ENCODE assay signal across 8 cellular contexts in the genomic region with DNA sequence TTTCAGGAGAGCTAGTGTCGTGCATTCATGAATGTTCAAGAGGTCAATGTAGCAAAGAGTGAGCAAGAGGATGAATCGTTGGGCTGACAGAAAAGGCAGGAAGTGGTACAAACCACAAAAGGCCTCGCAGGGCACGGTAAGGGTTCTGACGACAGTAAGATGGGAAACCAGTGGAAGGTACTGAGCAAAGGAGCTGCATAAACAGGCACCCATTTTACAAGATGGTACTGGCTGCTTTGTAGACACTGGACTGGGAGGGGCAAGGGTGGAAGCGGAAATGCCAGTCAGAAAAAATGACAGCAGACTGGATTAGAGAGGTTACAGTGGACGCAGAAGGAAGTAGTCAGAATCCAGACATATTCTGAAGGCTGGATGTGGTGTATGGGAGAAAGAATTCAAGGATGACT.
DNase-seq lines count a peak whose midpoint lies in the region; ATAC-seq and TF ChIP-seq lines count a peak whose summit lies in the region.

No MANE protein-coding gene starts in this region.

- peaks cover 15% of the 10 kb centered on the region for H3K36me3 Mint-ChIP-seq in T-helper 2 cell treated with Interferon-gamma antibody and Interleukin-4, amounts not matched to agents 5 μg/mL and 100 μg/mL, for 36 hours (ENCODE audit: low read depth)

- H3K4me3 Mint-ChIP-seq in T-helper 2 cell treated with Interferon-gamma antibody and Interleukin-4, amounts not matched to agents 5 μg/mL and 100 μg/mL, for 36 hours, result peak overlapping the region; percentile 71

- peak; percentile 97 for ATAC-seq in GM21390 (IDR thresholded peaks at IDR 0.05; ENCODE audit: unreplicated experiment)

- H3K27ac ChIP-seq in brain microvascular endothelial cell, result peak overlapping the region; percentile 92
- peak overlapping the region; percentile 96 for H3K27ac ChIP-seq in osteoblast (ENCODE audit: low read depth, low read length)

- H3K4me3 ChIP-seq in brain microvascular endothelial cell (ENCODE audit: low read depth, low read length) (no peak overlapping the region), osteoblast (ENCODE audit: insufficient read depth, low read length) (no peak overlapping the region)

- no peaks in the 10 kb centered on the region for H3K9me3 Mint-ChIP-seq in T-helper 2 cell treated with Interferon-gamma antibody and Interleukin-4, amounts not matched to agents 5 μg/mL and 100 μg/mL, for 36 hours

- peaks cover 73% of the 10 kb centered on the region for H3K79me2 ChIP-seq in osteoblast (ENCODE audit: insufficient read depth, low read length)

- no peaks in the 10 kb centered on the region for H3K9me3 ChIP-seq in osteoblast (ENCODE audit: low read depth, low read length)

- H3K27ac Mint-ChIP-seq in T-helper 2 cell treated with Interferon-gamma antibody and Interleukin-4, amounts not matched to agents 5 μg/mL and 100 μg/mL, for 36 hours, result peak overlapping the region; percentile 98

- peaks cover 53% of the 10 kb centered on the region for H3K4me1 Mint-ChIP-seq in T-helper 2 cell treated with Interferon-gamma antibody and Interleukin-4, amounts not matched to agents 5 μg/mL and 100 μg/mL, for 36 hours (ENCODE audit: low read depth)

- TF ChIP-seq CTCF in brain microvascular endothelial cell (IDR thresholded peaks at IDR 0.05; ENCODE audit: low read depth, low read length, missing control alignments) (no peak), osteoblast (IDR thresholded peaks at IDR 0.05; ENCODE audit: extremely low read depth, low read depth, low read length) (no peak)

- peaks cover 76% of the 10 kb centered on the region for H3K4me1 ChIP-seq in osteoblast (ENCODE audit: insufficient read depth, low read length)

- H3K4me2 ChIP-seq in osteoblast (ENCODE audit: insufficient read depth, low read length), result peak overlapping the region; percentile 46

- no peaks in the 10 kb centered on the region for H3K27me3 ChIP-seq in brain microvascular endothelial cell (replicated peaks)
- no peaks in the 10 kb centered on the region for H3K27me3 ChIP-seq in osteoblast (ENCODE audit: insufficient read depth, low read length)

- H3K36me3 ChIP-seq in brain microvascular endothelial cell (replicated peaks) (no peaks in the 10 kb centered on the region), osteoblast (ENCODE audit: insufficient read depth, low read length) (peaks cover 10% of the 10 kb centered on the region)

- in situ Hi-C loops in Caki2 (cut with HindIII; ENCODE audit: low pct_unique_long_range_greater_than_20kb, low sequenced_read_pairs) (no loop called here), brain microvascular endothelial cell (cut with HindIII; ENCODE audit: low pct_ligation_motif_present, low sequenced_read_pairs) (no loop called here)

- H4K20me1 ChIP-seq in osteoblast (ENCODE audit: insufficient read depth, low read length), result no peaks in the 10 kb centered on the region

- DNase-seq in Caki2 (ENCODE audit: low read depth) (peak; percentile 92), HPDE6-E6E7 (ENCODE audit: extremely low spot score) (peak; percentile 82), brain microvascular endothelial cell (peak; percentile 97), osteoblast (ENCODE audit: insufficient read length, low spot score, missing footprints) (peak; percentile 68), hypothalamus (lab: John Stamatoyannopoulos, UW) (no peak), retina (no peak)
- DNase-seq in T-helper 2 cell treated with Interferon-gamma antibody and Interleukin-4, amounts not matched to agents 5 μg/mL and 100 μg/mL, for 36 hours (ENCODE audit: low spot score), result peak; percentile 87

- no peak overlapping the region for H2AFZ ChIP-seq in osteoblast (ENCODE audit: low read length)

- H3K27me3 Mint-ChIP-seq in T-helper 2 cell treated with Interferon-gamma antibody and Interleukin-4, amounts not matched to agents 5 μg/mL and 100 μg/mL, for 36 hours (ENCODE audit: low read depth), result no peaks in the 10 kb centered on the region

Comparison
In these comparisons a context has a peak if more than half of its experiments do, and no peak if none do; other contexts are left out.
1. DNase-seq: peak in Caki2 (single experiment), HPDE6-E6E7 (single experiment), T-helper 2 cell treated with Interferon-gamma antibody and Interleukin-4, amounts not matched to agents 5 μg/mL and 100 μg/mL, for 36 hours (single experiment), brain microvascular endothelial cell (single experiment) and osteoblast (single experiment); none in hypothalamus (0 of 51) and retina (single experiment).